In the genomic region with DNA sequence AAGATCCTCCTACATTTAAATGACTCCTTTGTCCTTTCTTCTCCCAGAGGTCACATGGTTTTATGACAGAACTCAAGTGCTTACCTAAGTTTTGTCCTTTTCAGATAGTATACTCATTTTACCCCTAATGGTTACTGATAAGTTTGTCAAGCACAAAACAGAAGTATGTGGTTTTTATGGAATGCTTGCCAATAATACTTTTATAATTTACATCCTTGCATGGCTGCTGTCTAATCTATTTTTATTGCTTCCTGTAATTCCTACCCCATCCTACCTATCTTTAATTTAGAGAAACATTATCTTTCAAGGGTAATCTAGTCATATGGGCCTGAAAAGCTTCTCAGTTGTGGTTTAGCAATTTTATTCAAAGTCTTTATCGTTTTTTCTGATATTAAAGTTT, we compare ENCODE assay signal across 25 cellular contexts.
"Had no signal": no experiment of that assay in that cellular context is flagged by ENCODE, and none has a peak within 500 bp of the region (broad histone marks: within the 10 kb centered on the region; RNA-seq: fewer than 3 reads in every experiment).

No MANE protein-coding gene starts in this region.

- ATAC-seq: activated CD8-positive, alpha-beta T cell treated with anti-CD3 and anti-CD28 coated beads for 36 hours; activated T-cell treated with anti-CD3 and anti-CD28 coated beads, Interleukin-2, amount 50 U/mL, for 72 hours; heart right ventricle; naive thymus-derived CD4-positive, alpha-beta T cell; pancreas; sciatic nerve had no signal

- H3K9me3 Mint-ChIP-seq: activated B cell treated with CpG ODN at 0.5 μM for 24 hours; activated CD8-positive, alpha-beta T cell treated with anti-CD3 and anti-CD28 coated beads for 36 hours; activated T-cell treated with anti-CD3 and anti-CD28 coated beads, Interleukin-2, amount 50 U/mL, for 72 hours; naive thymus-derived CD4-positive, alpha-beta T cell; stimulated activated naive CD8-positive, alpha-beta T cell treated with anti-CD3 and anti-CD28 coated beads, Interleukin-15, Interleukin-2, amounts not matched to agents 100 ng/mL and 50 ng/mL, for 24 hours; type B pancreatic cell had no signal

- H3K27ac Mint-ChIP-seq: activated B cell treated with CpG ODN at 0.5 μM for 24 hours; activated CD8-positive, alpha-beta T cell treated with anti-CD3 and anti-CD28 coated beads for 36 hours; activated naive CD8-positive, alpha-beta T cell; activated T-cell treated with anti-CD3 and anti-CD28 coated beads, Interleukin-2, amount 50 U/mL, for 72 hours; stimulated activated naive CD8-positive, alpha-beta T cell treated with anti-CD3 and anti-CD28 coated beads, Interleukin-15, Interleukin-2, amounts not matched to agents 100 ng/mL and 50 ng/mL, for 24 hours; type B pancreatic cell had no signal

- H3K27me3 Mint-ChIP-seq: activated B cell treated with CpG ODN at 0.5 μM for 24 hours; activated CD8-positive, alpha-beta T cell treated with anti-CD3 and anti-CD28 coated beads for 36 hours; activated naive CD8-positive, alpha-beta T cell; naive thymus-derived CD4-positive, alpha-beta T cell; stimulated activated naive CD8-positive, alpha-beta T cell treated with anti-CD3 and anti-CD28 coated beads, Interleukin-15, Interleukin-2, amounts not matched to agents 100 ng/mL and 50 ng/mL, for 24 hours; type B pancreatic cell had no signal

- H3K4me3 Mint-ChIP-seq: activated B cell treated with CpG ODN at 0.5 μM for 24 hours; activated CD8-positive, alpha-beta T cell treated with anti-CD3 and anti-CD28 coated beads for 36 hours; activated naive CD8-positive, alpha-beta T cell; activated T-cell treated with anti-CD3 and anti-CD28 coated beads, Interleukin-2, amount 50 U/mL, for 72 hours; naive thymus-derived CD4-positive, alpha-beta T cell; stimulated activated naive CD8-positive, alpha-beta T cell treated with anti-CD3 and anti-CD28 coated beads, Interleukin-15, Interleukin-2, amounts not matched to agents 100 ng/mL and 50 ng/mL, for 24 hours; type B pancreatic cell had no signal

- DNase-seq: activated B cell treated with CpG ODN at 0.5 μM for 24 hours; activated CD4-positive, alpha-beta T cell treated with anti-CD3 and anti-CD28 coated beads, Interleukin-2, amount 50 U/mL, for 1 hour; activated CD8-positive, alpha-beta T cell treated with anti-CD3 and anti-CD28 coated beads for 36 hours; activated effector memory CD4-positive, alpha-beta T cell treated with Interleukin-2 at 50 U/mL for 16 hours; activated naive CD4-positive, alpha-beta T cell treated with Interleukin-2 at 50 U/mL for 16 hours; activated T-cell treated with anti-CD3 and anti-CD28 coated beads for 4 hours; activated T-cell treated with anti-CD3 and anti-CD28 coated beads, Interleukin-2, amount 50 U/mL, for 72 hours; anterior cingulate cortex; dermis blood vessel endothelial cell; effector CD4-positive, alpha-beta T cell; foreskin melanocyte; heart right ventricle; midbrain; naive thymus-derived CD4-positive, alpha-beta T cell; pancreas; retina; stimulated activated CD4-positive, alpha-beta T cell treated with anti-CD3 and anti-CD28 coated beads, Interleukin-12 subunit alpha, Interleukin-12 subunit beta, amount 100 ng/mL, for 4 hours; stimulated activated CD4-positive, alpha-beta T cell treated with anti-CD3 and anti-CD28 coated beads, Interleukin-4, amount 100 ng/mL, for 1 hour; substantia nigra; T-helper 9 cell; uterus had no signal

- H3K4me1 Mint-ChIP-seq: activated B cell treated with CpG ODN at 0.5 μM for 24 hours had no signal
